ENCODE assay signal across 18 cellular contexts in genomic region chr2:106261871-106262321, GRCh38.
"Had no signal": no experiment of that assay in that cellular context is flagged by ENCODE, and none has a peak within 500 bp of the region (broad histone marks: within the 10 kb centered on the region; RNA-seq: fewer than 3 reads in every experiment).

No MANE protein-coding gene starts in this region.

- H3K4me1 Mint-ChIP-seq: activated naive CD4-positive, alpha-beta T cell treated with anti-CD3 and anti-CD28 coated beads, Interleukin-2, amount 50 U/mL, for 24 hours had no signal

- H3K9me3 Mint-ChIP-seq: activated naive CD4-positive, alpha-beta T cell treated with anti-CD3 and anti-CD28 coated beads, Interleukin-2, amount 50 U/mL, for 24 hours; natural killer cell treated with Interleukin-12 subunit alpha and Interleukin-12 subunit beta and Interleukin-15 and Interleukin-18, amount 100 ng/mL, for 72 hours; T-helper 1 cell treated with Interleukin-12 subunit alpha and Interleukin-12 subunit beta and Interleukin-4 antibody, amounts not matched to agents 30 μg/mL and 1 μg/mL, for 36 hours had no signal

- H3K36me3 Mint-ChIP-seq: activated naive CD4-positive, alpha-beta T cell treated with anti-CD3 and anti-CD28 coated beads, Interleukin-2, amount 50 U/mL, for 24 hours; natural killer cell treated with Interleukin-12 subunit alpha and Interleukin-12 subunit beta and Interleukin-15 and Interleukin-18, amount 100 ng/mL, for 72 hours had no signal

- H3K9me3 ChIP-seq: sigmoid colon, SK-N-SH, stomach, thoracic aorta, vagina had no signal

- H3K4me3 Mint-ChIP-seq: activated naive CD4-positive, alpha-beta T cell treated with anti-CD3 and anti-CD28 coated beads, Interleukin-2, amount 50 U/mL, for 24 hours; natural killer cell treated with Interleukin-12 subunit alpha and Interleukin-12 subunit beta and Interleukin-15 and Interleukin-18, amount 100 ng/mL, for 72 hours; T-helper 1 cell treated with Interleukin-12 subunit alpha and Interleukin-12 subunit beta and Interleukin-4 antibody, amounts not matched to agents 30 μg/mL and 1 μg/mL, for 36 hours had no signal

- H3K4me1 ChIP-seq: sigmoid colon, stomach, vagina had no signal

- H3K36me3 ChIP-seq: sigmoid colon, stomach, thoracic aorta, vagina had no signal

- H3K4me2 ChIP-seq: SK-N-SH had no signal

- DNase-seq: activated CD4-positive, alpha-beta T cell treated with anti-CD3 and anti-CD28 coated beads, Interleukin-2, amount 50 U/mL, for 4 hours; activated CD4-positive, CD25-positive, alpha-beta regulatory T cell treated with anti-CD3 and anti-CD28 coated beads, Interleukin-2, amount 50 U/mL, for 72 hours; activated T-cell treated with anti-CD3 and anti-CD28 coated beads, Interleukin-2, amount 50 U/mL, for 48 hours; central memory CD4-positive, alpha-beta T cell; cortex of kidney; effector CD8-positive, alpha-beta T cell; hippocampal formation; sigmoid colon; SK-N-SH; stimulated activated CD4-positive, alpha-beta T cell treated with anti-CD3 and anti-CD28 coated beads, Interleukin-2, amount 100 ng/mL, for 48 hours; stimulated activated CD8-positive, alpha-beta memory T cell treated with anti-CD3 and anti-CD28 coated beads, Interleukin-4, amount 100 ng/mL, for 48 hours; stomach had no signal

- H3K27ac Mint-ChIP-seq: activated naive CD4-positive, alpha-beta T cell treated with anti-CD3 and anti-CD28 coated beads, Interleukin-2, amount 50 U/mL, for 24 hours; natural killer cell treated with Interleukin-12 subunit alpha and Interleukin-12 subunit beta and Interleukin-15 and Interleukin-18, amount 100 ng/mL, for 72 hours; T-helper 1 cell treated with Interleukin-12 subunit alpha and Interleukin-12 subunit beta and Interleukin-4 antibody, amounts not matched to agents 30 μg/mL and 1 μg/mL, for 36 hours had no signal

- H3K27me3 ChIP-seq: sigmoid colon, stomach, vagina had no signal

- H3K27me3 Mint-ChIP-seq: activated naive CD4-positive, alpha-beta T cell treated with anti-CD3 and anti-CD28 coated beads, Interleukin-2, amount 50 U/mL, for 24 hours had no signal

- H3K27ac ChIP-seq: sigmoid colon, stomach, thoracic aorta, vagina had no signal

- H3K9ac ChIP-seq: SK-N-SH had no signal

- H3K4me3 ChIP-seq: lung, sigmoid colon, stomach, thoracic aorta, vagina had no signal
